In the genomic region with DNA sequence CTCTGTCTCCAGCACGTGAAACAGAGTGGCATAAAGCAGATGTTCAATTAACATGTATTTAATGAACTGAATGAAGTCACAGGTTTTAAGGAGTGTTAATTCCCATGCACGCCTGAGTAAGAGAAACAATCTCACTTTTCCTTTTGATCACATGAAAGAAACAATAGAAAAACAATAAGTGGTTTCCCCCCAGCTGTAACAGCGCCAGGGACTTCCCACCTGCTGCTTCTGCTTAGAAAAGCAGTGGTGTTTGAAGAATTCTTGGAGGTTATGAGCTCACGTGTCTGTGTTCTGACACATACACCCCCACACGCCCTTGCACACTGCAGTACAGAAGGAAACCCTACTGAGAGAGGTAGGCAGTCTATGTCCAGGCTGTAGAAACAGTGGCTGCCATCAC, we compare ENCODE assay signal across 8 cellular contexts. TPM values are rescaled to one million over a fixed set of nuclear protein-coding genes. Genes with fewer than 3 reads are reported as not detected.
DNase-seq lines count a peak whose midpoint lies in the region; ATAC-seq lines count a peak whose summit lies in the region.

No MANE protein-coding gene starts in this region.

- H3K4me1 Mint-ChIP-seq in activated T-cell treated with anti-CD3 and anti-CD28 coated beads, Interleukin-2, amount 50 U/mL, for 72 hours (ENCODE audit: low read depth) = peaks cover 67% of the 10 kb centered on the region

- peak; percentile 53 for ATAC-seq in GM18508 (IDR thresholded peaks at IDR 0.05; ENCODE audit: insufficient read depth, unreplicated experiment)
- ATAC-seq in HG03045 (IDR thresholded peaks at IDR 0.05; ENCODE audit: unreplicated experiment) = peak; percentile 55
- ATAC-seq in activated T-cell treated with anti-CD3 and anti-CD28 coated beads, Interleukin-2, amount 50 U/mL, for 72 hours (replicated peaks in 1 of 2) = peak; percentile 62 to 65
- ATAC-seq in GM21381 (IDR thresholded peaks at IDR 0.05; ENCODE audit: unreplicated experiment) = no peak

- H3K27me3 Mint-ChIP-seq in activated T-cell treated with anti-CD3 and anti-CD28 coated beads, Interleukin-2, amount 50 U/mL, for 72 hours (ENCODE audit: low read depth) = peaks cover 42% of the 10 kb centered on the region

- peak; percentile 47 to 69 for DNase-seq in activated T-cell treated with anti-CD3 and anti-CD28 coated beads, Interleukin-2, amount 50 U/mL, for 72 hours
- peak; percentile 54 for DNase-seq in smooth muscle cell of the brain vasculature (ENCODE audit: low read depth, low spot score)
- DNase-seq in NCI-H1930 (lab: John Stamatoyannopoulos, UW) = no peak
- no peak for DNase-seq in putamen (ENCODE audit: low spot score)
- no peak for DNase-seq in ureter (ENCODE audit: low spot score)

- peak overlapping the region; percentile 2 to 10 for H3K4me3 Mint-ChIP-seq in activated T-cell treated with anti-CD3 and anti-CD28 coated beads, Interleukin-2, amount 50 U/mL, for 72 hours

- H3K9me3 Mint-ChIP-seq in activated T-cell treated with anti-CD3 and anti-CD28 coated beads, Interleukin-2, amount 50 U/mL, for 72 hours = no peaks in the 10 kb centered on the region

- H3K36me3 Mint-ChIP-seq in activated T-cell treated with anti-CD3 and anti-CD28 coated beads, Interleukin-2, amount 50 U/mL, for 72 hours (ENCODE audit: insufficient read depth in 2 of 2) = peaks cover 0 to 3% of the 10 kb centered on the region in 2 donors

- no peak overlapping the region for H3K27ac Mint-ChIP-seq in activated T-cell treated with anti-CD3 and anti-CD28 coated beads, Interleukin-2, amount 50 U/mL, for 72 hours

RNA-seq across cellular contexts. Expression of gene FRMD4A, which starts 51.3 kb away (rescaled TPM):
- under 1 TPM; 0.35 to 0.50 TPM for total RNA-seq in activated T-cell treated with anti-CD3 and anti-CD28 coated beads, Interleukin-2, amount 50 U/mL, for 72 hours
- 37.9 TPM for total RNA-seq in ureter

Comparison
In these comparisons a context has a peak if more than half of its experiments do, and no peak if none do; other contexts are left out.
1. DNase-seq: peak in activated T-cell treated with anti-CD3 and anti-CD28 coated beads, Interleukin-2, amount 50 U/mL, for 72 hours (2 of 2) and smooth muscle cell of the brain vasculature (single experiment); none in NCI-H1930 (0 of 2), putamen (single experiment) and ureter (single experiment).
2. RNA of gene FRMD4A, which starts 51.3 kb away (total RNA-seq): 37.9 TPM in ureter (single experiment); 0.35 to 0.50 TPM in activated T-cell treated with anti-CD3 and anti-CD28 coated beads, Interleukin-2, amount 50 U/mL, for 72 hours; every median in the first group is over 10 times any median in the second.